8 cellular contexts compared by ENCODE assay signal in the genomic region with DNA sequence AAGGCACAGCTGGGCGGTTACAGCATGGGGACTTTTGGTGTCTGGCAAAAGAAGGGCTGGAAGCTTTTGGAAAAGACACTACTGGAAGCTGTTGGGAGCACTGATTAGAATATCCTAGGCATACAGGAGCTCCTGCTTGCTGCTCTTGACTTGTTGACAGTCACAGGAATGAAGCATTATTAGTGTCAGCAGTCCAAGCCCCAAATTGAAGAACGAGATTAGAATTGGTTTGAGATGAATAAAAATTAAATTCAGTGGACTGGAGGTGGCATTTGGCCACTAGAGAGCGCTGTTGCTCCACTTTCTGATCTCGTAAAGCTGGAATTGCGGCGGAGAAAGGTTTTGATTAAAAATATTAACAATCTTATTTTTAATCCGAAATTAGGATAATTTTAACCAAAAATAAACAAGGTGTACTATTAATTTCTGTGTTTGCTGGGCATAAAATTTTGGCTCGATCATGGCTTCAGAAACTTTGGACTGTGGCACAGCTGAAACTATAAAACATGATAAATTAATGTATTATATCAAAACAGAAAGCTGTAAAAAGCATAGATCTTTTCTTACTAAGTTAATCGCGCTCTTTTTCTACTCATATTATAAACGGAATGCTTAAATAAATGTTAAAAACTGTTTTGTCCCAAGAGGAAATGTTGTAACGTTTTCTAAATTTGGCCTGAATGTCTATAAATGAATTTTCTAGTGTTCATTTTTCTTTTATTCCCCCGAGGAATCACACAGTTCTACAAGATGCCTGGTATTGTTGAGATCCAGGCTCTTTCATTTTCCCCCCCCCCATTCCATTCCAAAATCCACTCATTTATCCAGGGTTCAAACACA.
A peak's percentile ranks its signal among the peaks of the same experiment; 100 is the strongest.
DNase-seq lines count a peak whose midpoint lies in the region; ATAC-seq and TF ChIP-seq lines count a peak whose summit lies in the region.

No MANE protein-coding gene starts in this region.

- DNase-seq in GM10266 (ENCODE audit: extremely low spot score) (peak; percentile 69), NCI-H2029 (lab: John Stamatoyannopoulos, UW) (peak; percentile 52), choroid plexus epithelial cell (ENCODE audit: low read depth) (peak; percentile 72), medulla oblongata (ENCODE audit: extremely low spot score) (peak; percentile 87), GF-D8 (lab: John Stamatoyannopoulos, UW) (no peak)
- peak; percentile 67 for DNase-seq in activated CD4-positive, CD25-positive, alpha-beta regulatory T cell treated with anti-CD3 and anti-CD28 coated beads, Interleukin-2, amount 50 U/mL, for 72 hours
- DNase-seq in stimulated activated CD8-positive, alpha-beta memory T cell treated with anti-CD3 and anti-CD28 coated beads, Interleukin-4, amount 100 ng/mL, for 24 hours (ENCODE audit: low read depth) = peak; percentile 49

- TF ChIP-seq CTCF in GM10266 (IDR thresholded peaks at IDR 0.05; ENCODE audit: control insufficient read depth, insufficient read depth, low read depth, missing control alignments) = peak; percentile 86
- TF ChIP-seq CTCF in choroid plexus epithelial cell (conservative IDR thresholded peaks at IDR 0.05; ENCODE audit: low read depth, low read length) = peak; percentile 86

- ATAC-seq in GM18520 (IDR thresholded peaks at IDR 0.05; ENCODE audit: unreplicated experiment) = no peak

- H3K4me3 ChIP-seq in choroid plexus epithelial cell (ENCODE audit: low read depth, low read length) = no peak overlapping the region
